1 cellular context compared by ENCODE assay signal in the genomic region with DNA sequence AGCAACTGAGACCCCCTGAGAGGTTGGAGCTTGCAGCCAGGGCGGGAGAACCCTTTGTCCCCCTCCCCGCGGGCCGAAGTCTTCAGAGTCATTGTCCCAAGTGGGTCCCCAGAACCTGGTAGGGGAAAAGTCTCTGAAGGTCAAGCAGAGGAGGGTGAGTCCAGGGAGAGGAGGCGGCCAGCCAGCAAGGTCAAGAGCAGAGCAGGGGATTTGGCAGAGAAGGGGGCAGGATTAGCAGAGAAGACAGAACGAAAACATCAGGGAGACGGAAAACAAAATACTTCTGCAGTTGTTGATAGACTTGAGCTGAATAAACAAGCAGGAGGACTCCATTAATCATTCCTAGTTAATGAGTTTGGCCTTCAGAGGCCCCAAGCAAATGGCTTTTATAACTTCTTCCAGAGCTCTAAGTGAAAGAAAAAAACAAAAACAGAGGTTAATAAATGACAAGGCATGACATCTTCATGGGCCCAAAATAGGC.
TF ChIP-seq lines count a peak whose summit lies in the region.

No MANE protein-coding gene starts in this region.

TF ChIP-seq in IMR-90, 13 proteins besides CTCF, POLR2A, EP300 and RAD21:
- TF ChIP-seq, protein P1, sequence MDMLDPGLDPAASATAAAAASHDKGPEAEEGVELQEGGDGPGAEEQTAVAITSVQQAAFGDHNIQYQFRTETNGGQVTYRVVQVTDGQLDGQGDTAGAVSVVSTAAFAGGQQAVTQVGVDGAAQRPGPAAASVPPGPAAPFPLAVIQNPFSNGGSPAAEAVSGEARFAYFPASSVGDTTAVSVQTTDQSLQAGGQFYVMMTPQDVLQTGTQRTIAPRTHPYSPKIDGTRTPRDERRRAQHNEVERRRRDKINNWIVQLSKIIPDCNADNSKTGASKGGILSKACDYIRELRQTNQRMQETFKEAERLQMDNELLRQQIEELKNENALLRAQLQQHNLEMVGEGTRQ (IDR thresholded peaks at IDR 0.05; ENCODE audit: low read depth, low read length): no peak
- TF ChIP-seq ELK1 (IDR thresholded peaks at IDR 0.05; ENCODE audit: borderline replicate concordance, low read depth, low read length) (no peak), BHLHE40 (IDR thresholded peaks at IDR 0.05; ENCODE audit: low read depth, low read length) (no peak), MAFK (IDR thresholded peaks at IDR 0.05; ENCODE audit: low read depth, low read length) (no peak), CHD1 (IDR thresholded peaks at IDR 0.05; ENCODE audit: low read depth, low read length) (no peak), CEBPB (IDR thresholded peaks at IDR 0.05; ENCODE audit: low read depth, low read length) (no peak), MAZ (IDR thresholded peaks at IDR 0.05; ENCODE audit: borderline replicate concordance, low read depth, low read length) (no peak), RCOR1 (IDR thresholded peaks at IDR 0.05; ENCODE audit: insufficient replicate concordance, low read length) (no peak)
